9 cellular contexts compared by ENCODE assay signal in the genomic region with DNA sequence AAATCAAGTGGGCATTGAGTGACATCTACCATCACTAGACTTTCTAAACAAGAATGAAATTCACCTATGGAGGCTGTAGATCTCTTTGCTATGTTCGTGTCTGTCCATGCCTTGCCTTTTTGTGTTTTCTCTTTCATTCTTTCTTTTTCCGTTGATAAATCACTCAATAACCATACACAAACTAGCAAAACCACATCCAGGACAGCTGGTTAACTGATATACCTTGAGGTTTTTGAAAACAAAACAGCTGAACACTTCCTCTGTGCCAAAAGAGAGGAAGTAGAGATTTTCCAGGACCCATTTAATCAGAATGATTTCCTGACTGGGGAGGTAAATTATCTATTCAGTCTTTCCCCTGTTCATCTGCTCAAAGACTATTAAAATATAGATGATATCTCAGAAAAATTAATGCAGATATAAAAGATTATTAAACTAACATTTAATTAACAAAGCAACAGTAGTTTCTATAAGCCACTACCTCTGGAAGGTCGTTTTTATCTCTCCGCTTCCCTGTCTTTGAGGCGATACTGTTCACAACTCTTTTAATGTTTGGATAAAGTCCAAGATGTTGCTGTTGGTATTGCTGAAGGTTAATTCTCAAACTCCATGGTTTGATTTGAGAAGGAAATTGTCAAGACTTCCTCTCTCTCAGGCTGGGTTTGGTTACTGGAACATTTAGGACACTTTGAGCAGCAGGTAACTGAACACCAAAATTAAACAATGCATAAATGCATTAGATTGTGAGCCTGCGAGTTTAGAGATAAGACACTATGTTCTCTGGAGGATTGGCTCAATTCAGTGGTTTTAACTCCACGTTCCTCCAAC. TPM values are rescaled to one million over a fixed set of nuclear protein-coding genes. Genes with fewer than 3 reads are reported as not detected.
DNase-seq lines count a peak whose midpoint lies in the region; ATAC-seq and TF ChIP-seq lines count a peak whose summit lies in the region.
"Had no signal": no experiment of that assay in that cellular context is flagged by ENCODE, and none has a peak within 500 bp of the region (broad histone marks: within the 10 kb centered on the region; RNA-seq: fewer than 3 reads in every experiment).

No MANE protein-coding gene starts in this region.

- no peaks in the 10 kb centered on the region for H3K36me3 ChIP-seq in breast epithelium

- H3K4me3 ChIP-seq in fibroblast of villous mesenchyme (ENCODE audit: low read depth, low read length) (no peak overlapping the region), coronary artery (no peak overlapping the region), breast epithelium (no peak overlapping the region)

- no peaks in the 10 kb centered on the region for H3K4me1 ChIP-seq in breast epithelium

- TF ChIP-seq CTCF in fibroblast of villous mesenchyme (IDR thresholded peaks at IDR 0.05; ENCODE audit: insufficient read depth, low read depth, low read length) = no peak
- no peak for TF ChIP-seq CTCF in coronary artery (IDR thresholded peaks at IDR 0.05)
- TF ChIP-seq CTCF in breast epithelium (IDR thresholded peaks at IDR 0.05) = no peak

- no peak for TF ChIP-seq POLR2A in breast epithelium (IDR thresholded peaks at IDR 0.05)

- ATAC-seq in GM18511 (IDR thresholded peaks at IDR 0.05; ENCODE audit: unreplicated experiment) = peak; percentile 74
- ATAC-seq in GM21528 (IDR thresholded peaks at IDR 0.05; ENCODE audit: low FRiP score, unreplicated experiment) = peak; percentile 73
- ATAC-seq in HG03558 (IDR thresholded peaks at IDR 0.05; ENCODE audit: extremely low read depth, unreplicated experiment) = peak; percentile 61
- ATAC-seq: left cardiac atrium had no signal

- H3K9me3 ChIP-seq in breast epithelium = no peaks in the 10 kb centered on the region

- H3K27ac ChIP-seq in coronary artery = no peak overlapping the region
- no peak overlapping the region for H3K27ac ChIP-seq in breast epithelium

- H3K27me3 ChIP-seq in breast epithelium = no peaks in the 10 kb centered on the region

- DNase-seq in fibroblast of villous mesenchyme (ENCODE audit: low read depth) (peak; percentile 38), coronary artery (ENCODE audit: low spot score) (no peak), NCI-H146 treated with DMSO at 0.1 percent for 48 hours (lab: John Stamatoyannopoulos, UW; ENCODE audit: unreplicated experiment) (no peak), breast epithelium (ENCODE audit: low spot score in 2 of 2) (no peak), AG08395 (ENCODE audit: low spot score) (no peak)
- DNase-seq: left cardiac atrium had no signal

- intact Hi-C loops in breast epithelium (cut with DNase I; ENCODE audit: low total_unique reads) = no loop called here

RNA-seq across cellular contexts. Expression of gene C10orf67, which starts 24.4 kb away (rescaled TPM):
- total RNA-seq in fibroblast of villous mesenchyme = under 0.01 TPM in 2 replicates
- total RNA-seq in breast epithelium = under 1 TPM in 1 of 3 donors, not detected in 2; 0.29 TPM
